In the genomic region with DNA sequence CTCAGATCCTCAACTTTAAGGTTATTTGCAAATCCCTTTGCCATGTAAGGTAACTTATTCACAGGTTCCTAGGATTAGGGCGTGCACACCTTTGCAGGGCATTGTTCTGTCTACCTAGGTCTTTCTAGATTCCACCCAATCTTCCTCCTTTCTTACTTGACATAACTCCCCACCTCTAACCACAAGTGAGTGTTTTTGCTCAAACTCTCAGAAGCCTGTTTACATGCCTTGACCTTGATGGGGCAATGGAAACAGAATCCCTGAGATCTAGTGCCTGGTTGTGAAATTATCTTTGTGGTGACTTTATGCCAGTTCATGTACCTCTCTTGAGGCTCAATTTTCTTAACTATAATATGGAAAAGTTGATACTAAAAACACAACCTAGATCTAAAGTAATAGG, we compare ENCODE assay signal across 27 cellular contexts.
"Had no signal": no experiment of that assay in that cellular context is flagged by ENCODE, and none has a peak within 500 bp of the region (broad histone marks: within the 10 kb centered on the region; RNA-seq: fewer than 3 reads in every experiment).

No MANE protein-coding gene starts in this region.

- DNase-seq: hypothalamus; immature natural killer cell; kidney; left colon; left lung; lower lobe of right lung; mammary epithelial cell; mesendoderm; naive B cell; ovary; right lobe of liver; stimulated activated CD4-positive, alpha-beta T cell treated with anti-CD3 and anti-CD28 coated beads, Interleukin-1b, Interleukin-23, amount 100 ng/mL, for 48 hours; stimulated activated CD4-positive, alpha-beta T cell treated with anti-CD3 and anti-CD28 coated beads, Interleukin-2, amount 100 ng/mL, for 48 hours; stimulated activated CD4-positive, alpha-beta T cell treated with anti-CD3 and anti-CD28 coated beads, Interleukin-4, amount 100 ng/mL, for 4 hours; stimulated activated CD8-positive, alpha-beta memory T cell treated with anti-CD3 and anti-CD28 coated beads, Interleukin-4, amount 100 ng/mL, for 48 hours; stimulated activated naive CD4-positive, alpha-beta T cell treated with Interleukin-2 at 50 U/mL for 16 hours; tibial artery; trophoblast cell; upper lobe of right lung had no signal

- H3K36me3 Mint-ChIP-seq: immature natural killer cell; mesothelial cell of epicardium; naive B cell; natural killer cell treated with Interleukin-12 subunit alpha and Interleukin-12 subunit beta and Interleukin-15 and Interleukin-18, amount 100 ng/mL, for 72 hours; stimulated activated memory B cell treated with anti-CD40 and anti-IgM and Interleukin-4, amounts not matched to agents 10 μg/mL and 1 μg/mL and 100 μg/mL, for 72 hours had no signal

- H3K4me1 Mint-ChIP-seq: immature natural killer cell, mesothelial cell of epicardium had no signal

- H3K27me3 ChIP-seq: left lung, ovary, right atrium auricular region, right lobe of liver, suprapubic skin, tibial artery, upper lobe of right lung had no signal

- H3K27ac ChIP-seq: left lung, lower lobe of right lung, ovary, right atrium auricular region, right lobe of liver, suprapubic skin, thoracic aorta, tibial artery, upper lobe of right lung had no signal

- H3K4me2 ChIP-seq: smooth muscle cell had no signal

- H3K36me3 ChIP-seq: left lung, lower lobe of right lung, ovary, right atrium auricular region, right lobe of liver, suprapubic skin, thoracic aorta, tibial artery, upper lobe of right lung had no signal

- H3K4me3 ChIP-seq: left lung, lower lobe of right lung, ovary, right atrium auricular region, right lobe of liver, smooth muscle cell, suprapubic skin, thoracic aorta, tibial artery, upper lobe of right lung had no signal

- H3K27ac Mint-ChIP-seq: immature natural killer cell; mesothelial cell of epicardium; naive B cell; natural killer cell treated with Interleukin-12 subunit alpha and Interleukin-12 subunit beta and Interleukin-15 and Interleukin-18, amount 100 ng/mL, for 72 hours; stimulated activated memory B cell treated with anti-CD40 and anti-IgM and Interleukin-4, amounts not matched to agents 10 μg/mL and 1 μg/mL and 100 μg/mL, for 72 hours had no signal

- H3K27me3 Mint-ChIP-seq: natural killer cell treated with Interleukin-12 subunit alpha and Interleukin-12 subunit beta and Interleukin-15 and Interleukin-18, amount 100 ng/mL, for 72 hours; progenitor cell of endocrine pancreas; stimulated activated memory B cell treated with anti-CD40 and anti-IgM and Interleukin-4, amounts not matched to agents 10 μg/mL and 1 μg/mL and 100 μg/mL, for 72 hours had no signal

- H3K4me1 ChIP-seq: left lung, lower lobe of right lung, right atrium auricular region, right lobe of liver, suprapubic skin, tibial artery, upper lobe of right lung had no signal

- H3K9me3 ChIP-seq: lower lobe of right lung, ovary, right atrium auricular region, right lobe of liver, suprapubic skin, thoracic aorta, tibial artery, upper lobe of right lung had no signal

- H3K4me3 Mint-ChIP-seq: immature natural killer cell; mesothelial cell of epicardium; naive B cell; natural killer cell treated with Interleukin-12 subunit alpha and Interleukin-12 subunit beta and Interleukin-15 and Interleukin-18, amount 100 ng/mL, for 72 hours; stimulated activated memory B cell treated with anti-CD40 and anti-IgM and Interleukin-4, amounts not matched to agents 10 μg/mL and 1 μg/mL and 100 μg/mL, for 72 hours had no signal

- ATAC-seq: left colon; left lung; lower lobe of right lung; natural killer cell treated with Interleukin-12 subunit alpha and Interleukin-12 subunit beta and Interleukin-15 and Interleukin-18, amount 100 ng/mL, for 72 hours; right lobe of liver; stimulated activated memory B cell treated with anti-CD40 and anti-IgM and Interleukin-4, amounts not matched to agents 10 μg/mL and 1 μg/mL and 100 μg/mL, for 72 hours; upper lobe of right lung had no signal
